ENCODE assay signal across 10 cellular contexts in genomic region chr9:134323741-134324358, GRCh38. TPM values are rescaled to one million over a fixed set of nuclear protein-coding genes. Genes with fewer than 3 reads are reported as not detected.
A peak's percentile ranks its signal among the peaks of the same experiment; 100 is the strongest.
DNase-seq lines count a peak whose midpoint lies in the region; ATAC-seq and TF ChIP-seq lines count a peak whose summit lies in the region.
"Had no signal": no experiment of that assay in that cellular context is flagged by ENCODE, and none has a peak within 500 bp of the region (broad histone marks: within the 10 kb centered on the region; RNA-seq: fewer than 3 reads in every experiment).

No MANE protein-coding gene starts in this region.

- peaks cover 44% of the 10 kb centered on the region for H3K4me1 ChIP-seq in left ventricle myocardium inferior

- H3K4me3 ChIP-seq in left ventricle myocardium inferior, result no peak overlapping the region

- peaks cover 6% of the 10 kb centered on the region for H3K4me1 Mint-ChIP-seq in activated T-helper 1 cell treated with anti-CD3 and anti-CD28 coated beads, Interleukin-12 subunit alpha, Interleukin-12 subunit beta, Interleukin-2, Interleukin-4 antibody, amounts not matched to agents 30 ng/mL and 10 ng/mL and 1 ng/mL, durations not matched to agents 14 hours and 24 hours and 36 hours (ENCODE audit: low read depth)

- in situ Hi-C loops in G401 (cut with HindIII; ENCODE audit: low sequenced_read_pairs), result no loop called here

- intact Hi-C loops in activated T-helper 1 cell treated with anti-CD3 and anti-CD28 coated beads, Interleukin-12 subunit alpha, Interleukin-12 subunit beta, Interleukin-2, Interleukin-4 antibody, amounts not matched to agents 30 ng/mL and 10 ng/mL and 1 ng/mL, durations not matched to agents 14 hours and 24 hours and 36 hours (cut with micrococcal nuclease), result loop anchor here (2.0 to 10.0 kb wide), 2 partner anchors 83 to 121 kb away; no protein-coding TSS in a partner anchor
- intact Hi-C loops in left ventricle myocardium inferior (cut with micrococcal nuclease), result no loop called here
- intact Hi-C loops in posterior vena cava (cut with DNase I), result loop anchor here in 1 of 2 donors (10.0 kb wide), 1 partner anchor 149 kb away; no protein-coding TSS in a partner anchor

- no peaks in the 10 kb centered on the region for H3K9me3 Mint-ChIP-seq in activated T-helper 1 cell treated with anti-CD3 and anti-CD28 coated beads, Interleukin-12 subunit alpha, Interleukin-12 subunit beta, Interleukin-2, Interleukin-4 antibody, amounts not matched to agents 30 ng/mL and 10 ng/mL and 1 ng/mL, durations not matched to agents 14 hours and 24 hours and 36 hours
- H3K9me3 Mint-ChIP-seq: activated T-helper 2 cell treated with anti-CD3 and anti-CD28 coated beads, Interferon-gamma antibody, Interleukin-2, Interleukin-4, amounts not matched to agents 10 μg/mL and 5 μg/mL and 100 μg/mL, durations not matched to agents 14 hours and 24 hours and 36 hours had no signal

- peak overlapping the region; percentile 97 for H3K27ac ChIP-seq in left ventricle myocardium inferior (replicated peaks)
- H3K27ac ChIP-seq: KMS-11 had no signal

- no peaks in the 10 kb centered on the region for H3K9me3 ChIP-seq in left ventricle myocardium inferior (replicated peaks)

- no peak for TF ChIP-seq CTCF in left ventricle myocardium inferior (IDR thresholded peaks at IDR 0.05; ENCODE audit: borderline replicate concordance)

- DNase-seq in G401 (ENCODE audit: low spot score) (peak; percentile 39), left ventricle myocardium inferior (peak; percentile 31), posterior vena cava (ENCODE audit: low spot score) (peak; percentile 74), COR-L47 (lab: John Stamatoyannopoulos, UW) (no peak)
- DNase-seq in activated T-helper 1 cell treated with anti-CD3 and anti-CD28 coated beads, Interleukin-12 subunit alpha, Interleukin-12 subunit beta, Interleukin-2, Interleukin-4 antibody, amounts not matched to agents 30 ng/mL and 10 ng/mL and 1 ng/mL, durations not matched to agents 14 hours and 24 hours and 36 hours (ENCODE audit: low spot score), result no peak
- DNase-seq in effector CD4-positive, alpha-beta T cell, result no peak
- DNase-seq in activated CD4-positive, alpha-beta T cell treated with anti-CD3 and anti-CD28 coated beads for 1 hour, result no peak

- ATAC-seq in HG03095 (IDR thresholded peaks at IDR 0.05; ENCODE audit: unreplicated experiment), result no peak

- no peaks in the 10 kb centered on the region for H3K36me3 Mint-ChIP-seq in activated T-helper 1 cell treated with anti-CD3 and anti-CD28 coated beads, Interleukin-12 subunit alpha, Interleukin-12 subunit beta, Interleukin-2, Interleukin-4 antibody, amounts not matched to agents 30 ng/mL and 10 ng/mL and 1 ng/mL, durations not matched to agents 14 hours and 24 hours and 36 hours (ENCODE audit: low read depth)

- H3K27me3 Mint-ChIP-seq in activated T-helper 1 cell treated with anti-CD3 and anti-CD28 coated beads, Interleukin-12 subunit alpha, Interleukin-12 subunit beta, Interleukin-2, Interleukin-4 antibody, amounts not matched to agents 30 ng/mL and 10 ng/mL and 1 ng/mL, durations not matched to agents 14 hours and 24 hours and 36 hours (ENCODE audit: insufficient read depth), result peaks cover 26% of the 10 kb centered on the region

- H3K27ac Mint-ChIP-seq in activated T-helper 1 cell treated with anti-CD3 and anti-CD28 coated beads, Interleukin-12 subunit alpha, Interleukin-12 subunit beta, Interleukin-2, Interleukin-4 antibody, amounts not matched to agents 30 ng/mL and 10 ng/mL and 1 ng/mL, durations not matched to agents 14 hours and 24 hours and 36 hours, result no peak overlapping the region
- H3K27ac Mint-ChIP-seq: activated T-helper 2 cell treated with anti-CD3 and anti-CD28 coated beads, Interferon-gamma antibody, Interleukin-2, Interleukin-4, amounts not matched to agents 10 μg/mL and 5 μg/mL and 100 μg/mL, durations not matched to agents 14 hours and 24 hours and 36 hours had no signal

- no peaks in the 10 kb centered on the region for H3K36me3 ChIP-seq in left ventricle myocardium inferior

- H3K4me3 Mint-ChIP-seq in activated T-helper 1 cell treated with anti-CD3 and anti-CD28 coated beads, Interleukin-12 subunit alpha, Interleukin-12 subunit beta, Interleukin-2, Interleukin-4 antibody, amounts not matched to agents 30 ng/mL and 10 ng/mL and 1 ng/mL, durations not matched to agents 14 hours and 24 hours and 36 hours, result peak overlapping the region; percentile 41

- no peaks in the 10 kb centered on the region for H3K27me3 ChIP-seq in left ventricle myocardium inferior (ENCODE audit: low read depth)

RNA-seq across cellular contexts. Expression of gene RXRA, which starts 2.4 kb away (rescaled TPM):
- 18.9 and 25.8 TPM in 2 replicates for total RNA-seq in G401 (2014; rRNA removed; shearing (Covaris generic))
- 0.71 and 0.91 TPM in 2 replicates for total RNA-seq in activated T-helper 1 cell treated with anti-CD3 and anti-CD28 coated beads, Interleukin-12 subunit alpha, Interleukin-12 subunit beta, Interleukin-2, Interleukin-4 antibody, amounts not matched to agents 30 ng/mL and 10 ng/mL and 1 ng/mL, durations not matched to agents 14 hours and 24 hours and 36 hours
- total RNA-seq in left ventricle myocardium inferior (57.1 TPM), posterior vena cava (10 to 100 TPM; 41.5 to 44.7 TPM)

Comparison
In these comparisons a context has a peak if more than half of its experiments do, and no peak if none do; other contexts are left out.
1. DNase-seq: peak in G401 (single experiment), left ventricle myocardium inferior (single experiment) and posterior vena cava (single experiment); none in activated T-helper 1 cell treated with anti-CD3 and anti-CD28 coated beads, Interleukin-12 subunit alpha, Interleukin-12 subunit beta, Interleukin-2, Interleukin-4 antibody, amounts not matched to agents 30 ng/mL and 10 ng/mL and 1 ng/mL, durations not matched to agents 14 hours and 24 hours and 36 hours (single experiment), COR-L47 (single experiment), effector CD4-positive, alpha-beta T cell (single experiment) and activated CD4-positive, alpha-beta T cell treated with anti-CD3 and anti-CD28 coated beads for 1 hour (single experiment).
2. RNA of gene RXRA, which starts 2.4 kb away (total RNA-seq): 57.1 TPM in left ventricle myocardium inferior (single experiment), 41.5 to 44.7 TPM in posterior vena cava and 18.9 to 25.8 TPM in G401; 0.71 to 0.91 TPM in activated T-helper 1 cell treated with anti-CD3 and anti-CD28 coated beads, Interleukin-12 subunit alpha, Interleukin-12 subunit beta, Interleukin-2, Interleukin-4 antibody, amounts not matched to agents 30 ng/mL and 10 ng/mL and 1 ng/mL, durations not matched to agents 14 hours and 24 hours and 36 hours; every median in the first group is over 10 times any median in the second.